Comparison of ENCODE assay signal across 16 cellular contexts in the genomic region with DNA sequence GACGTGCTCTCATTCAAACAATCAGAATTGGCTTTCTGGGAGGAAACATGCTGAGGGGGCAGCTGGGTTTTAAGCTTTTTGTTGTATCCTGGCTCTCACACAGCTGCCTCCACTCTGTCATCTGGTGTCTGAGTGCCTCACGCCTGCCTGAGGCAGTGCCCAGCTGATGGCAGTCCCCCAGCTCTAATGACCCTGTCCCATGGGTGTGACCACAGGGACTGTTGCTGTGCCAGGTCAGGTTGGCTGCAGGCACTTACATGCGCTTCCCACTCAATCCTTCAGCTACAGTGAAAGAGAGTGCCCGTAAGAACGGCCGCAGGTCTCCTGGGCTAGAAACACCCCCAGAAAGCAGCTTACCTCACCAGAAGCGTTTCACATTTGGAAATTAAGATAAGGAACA. TPM values are rescaled to one million over a fixed set of nuclear protein-coding genes. Genes with fewer than 3 reads are reported as not detected.
DNase-seq lines count a peak whose midpoint lies in the region; ATAC-seq and TF ChIP-seq lines count a peak whose summit lies in the region.
"Had no signal": no experiment of that assay in that cellular context is flagged by ENCODE, and none has a peak within 500 bp of the region (broad histone marks: within the 10 kb centered on the region; RNA-seq: fewer than 3 reads in every experiment).

No MANE protein-coding gene starts in this region.

- H3K27ac Mint-ChIP-seq in brain = peak overlapping the region in 4 of 5 experiments; percentile 52 to 89 (median 71)
- H3K27ac Mint-ChIP-seq: activated CD4-positive, alpha-beta memory T cell treated with anti-CD3 and anti-CD28 coated beads, Interleukin-2, amount 10 ng/mL, durations not matched to agents 7 days and 5 days had no signal

- no peak overlapping the region for H3K4me3 Mint-ChIP-seq in brain
- H3K4me3 Mint-ChIP-seq: activated CD4-positive, alpha-beta memory T cell treated with anti-CD3 and anti-CD28 coated beads, Interleukin-2, amount 10 ng/mL, durations not matched to agents 7 days and 5 days; CD14-positive monocyte had no signal

- H3K4me3 ChIP-seq in BLaER1 = no peak overlapping the region

- H3K9ac ChIP-seq in BLaER1 = no peak overlapping the region

- H3K4me1 Mint-ChIP-seq in brain = peaks cover 31% of the 10 kb centered on the region

- H4K20me1 ChIP-seq in BLaER1 = 0 out of 2 replicates have a peak, but pooled peaks cover 6% of the 10 kb centered on the region

- ATAC-seq in HG03342 (IDR thresholded peaks at IDR 0.05; ENCODE audit: unreplicated experiment) (no peak), GM19452 (IDR thresholded peaks at IDR 0.05; ENCODE audit: unreplicated experiment) (no peak)
- ATAC-seq: stimulated activated naive CD8-positive, alpha-beta T cell treated with anti-CD3 and anti-CD28 coated beads, Interleukin-15, Interleukin-2, amounts not matched to agents 100 U/mL and 50 U/mL, for 24 hours had no signal

- H3K36me3 ChIP-seq in BLaER1 = peaks cover 85% of the 10 kb centered on the region

- peaks cover 73% of the 10 kb centered on the region for H3K36me3 Mint-ChIP-seq in brain

- DNase-seq in NCI-H1092 treated with DMSO at 0.1 percent for 48 hours (lab: John Stamatoyannopoulos, UW) (peak; percentile 79), mucosa of gallbladder (ENCODE audit: low spot score) (peak; percentile 30), NCI-H2107 treated with DMSO at 0.1 percent for 48 hours (lab: John Stamatoyannopoulos, UW; ENCODE audit: unreplicated experiment) (no peak)
- no peak for DNase-seq in activated T-cell treated with anti-CD3 and anti-CD28 coated beads, Interleukin-2, amount 50 U/mL, for 1 hour
- DNase-seq: activated CD4-positive, alpha-beta memory T cell treated with anti-CD3 and anti-CD28 coated beads, Interleukin-2, amount 10 ng/mL, durations not matched to agents 7 days and 5 days; activated naive CD4-positive, alpha-beta T cell; brain microvascular endothelial cell; HCEC 1CT; RPMI8226; stimulated activated naive CD8-positive, alpha-beta T cell treated with anti-CD3 and anti-CD28 coated beads, Interleukin-15, Interleukin-2, amounts not matched to agents 100 U/mL and 50 U/mL, for 24 hours had no signal

- no peaks in the 10 kb centered on the region for H3K9me3 Mint-ChIP-seq in brain
- H3K9me3 Mint-ChIP-seq: activated CD4-positive, alpha-beta memory T cell treated with anti-CD3 and anti-CD28 coated beads, Interleukin-2, amount 10 ng/mL, durations not matched to agents 7 days and 5 days; CD14-positive monocyte had no signal

- peaks cover 17% of the 10 kb centered on the region for H3K4me1 ChIP-seq in BLaER1

- no peak overlapping the region for H3K27ac ChIP-seq in BLaER1
- H3K27ac ChIP-seq: brain microvascular endothelial cell, HL-60 had no signal

- H3K4me2 ChIP-seq in BLaER1 = peak overlapping the region; percentile 55

- no peaks in the 10 kb centered on the region for H3K27me3 Mint-ChIP-seq in brain
- H3K27me3 Mint-ChIP-seq: activated CD4-positive, alpha-beta memory T cell treated with anti-CD3 and anti-CD28 coated beads, Interleukin-2, amount 10 ng/mL, durations not matched to agents 7 days and 5 days had no signal

- no peaks in the 10 kb centered on the region for H3K27me3 ChIP-seq in BLaER1
- H3K27me3 ChIP-seq: brain microvascular endothelial cell had no signal

- no peak for TF ChIP-seq CTCF in brain (conservative IDR thresholded peaks at IDR 0.05)

- H3K9me3 ChIP-seq in BLaER1 = no peaks in the 10 kb centered on the region

RNA-seq across cellular contexts. Expression of a gene that starts 53.6 kb away (rescaled TPM):
- 35.7 TPM for polyA plus RNA-seq in brain (ENCODE audit: insufficient read depth, low read depth, low replicate concordance)
- total RNA-seq in mucosa of gallbladder = 49.8 TPM

Comparison
In these comparisons a context has a peak if more than half of its experiments do, and no peak if none do; other contexts are left out.
1. DNase-seq: peak in NCI-H1092 treated with DMSO at 0.1 percent for 48 hours (single experiment) and mucosa of gallbladder (single experiment); none in NCI-H2107 treated with DMSO at 0.1 percent for 48 hours (single experiment) and activated T-cell treated with anti-CD3 and anti-CD28 coated beads, Interleukin-2, amount 50 U/mL, for 1 hour (single experiment).